ENCODE assay signal across 8 cellular contexts in genomic region chr5:56817306-56817986, GRCh38. TPM values are rescaled to one million over a fixed set of nuclear protein-coding genes. Genes with fewer than 3 reads are reported as not detected.
DNase-seq lines count a peak whose midpoint lies in the region; ATAC-seq, FAIRE-seq and TF ChIP-seq lines count a peak whose summit lies in the region.

No MANE protein-coding gene starts in this region.

- CTCF ChIA-PET in A673 (lab: Charles Lee), result no interaction called here

- no peaks in the 10 kb centered on the region for H3K9me3 ChIP-seq in A673 (ENCODE audit: low read depth, low read length, poor library complexity, severe bottlenecking)
- H3K9me3 ChIP-seq in mucosa of stomach (ENCODE audit: control insufficient read depth, low read length), result no peaks in the 10 kb centered on the region

- FAIRE-seq in D721Med (lab: Jason Lieb, UNC), result no peak

- H3K4me3 ChIP-seq in A673 (ENCODE audit: low read depth, low read length, poor library complexity, severe bottlenecking) (peak overlapping the region; percentile 92), HFF-Myc (replicated peaks; ENCODE audit: low read depth, low read length) (peak overlapping the region; percentile 74), brain microvascular endothelial cell (ENCODE audit: low read depth, low read length) (peak overlapping the region; percentile 72), mucosa of stomach (ENCODE audit: low read length) (peak overlapping the region; percentile 54)

- TSS peak; percentile 26 for BruUV-seq in A673 (replicated peaks; lab: Mats Ljungman, UMichigan)

- H3K9ac ChIP-seq in mucosa of stomach (ENCODE audit: low read length), result peak overlapping the region; percentile 85

- H3K27ac ChIP-seq in A673 (ENCODE audit: low read depth, low read length, poor library complexity, severe bottlenecking) (no peak overlapping the region), brain microvascular endothelial cell (peak overlapping the region; percentile 76)

- H3K27me3 ChIP-seq in A673 (replicated peaks; ENCODE audit: insufficient read depth, low read depth, low read length, poor library complexity) (no peaks in the 10 kb centered on the region), brain microvascular endothelial cell (replicated peaks) (no peaks in the 10 kb centered on the region), mucosa of stomach (ENCODE audit: control insufficient read depth, insufficient read depth, low read length) (no peaks in the 10 kb centered on the region)

- no peaks in the 10 kb centered on the region for H3K36me3 ChIP-seq in A673 (ENCODE audit: insufficient read depth, low read length, poor library complexity, severe bottlenecking)
- H3K36me3 ChIP-seq in brain microvascular endothelial cell (replicated peaks), result no peaks in the 10 kb centered on the region
- no peaks in the 10 kb centered on the region for H3K36me3 ChIP-seq in mucosa of stomach (ENCODE audit: control insufficient read depth, insufficient read depth, low read length)

- TF ChIP-seq CTCF in A673 (conservative IDR thresholded peaks at IDR 0.05; ENCODE audit: low read depth, low read length), result no peak
- no peak for TF ChIP-seq CTCF in HFF-Myc (IDR thresholded peaks at IDR 0.05; ENCODE audit: low read depth, low read length, missing control alignments)
- TF ChIP-seq CTCF in brain microvascular endothelial cell (IDR thresholded peaks at IDR 0.05; ENCODE audit: low read depth, low read length, missing control alignments), result no peak
- TF ChIP-seq CTCF in D721Med (IDR thresholded peaks at IDR 0.05; ENCODE audit: insufficient read depth, missing control alignments), result no peak

- in situ Hi-C loops in brain microvascular endothelial cell (cut with HindIII; ENCODE audit: low pct_ligation_motif_present, low sequenced_read_pairs), result no loop called here

- peaks cover 15% of the 10 kb centered on the region for H3K4me1 ChIP-seq in A673 (ENCODE audit: insufficient read depth, low read length, poor library complexity, severe bottlenecking)
- H3K4me1 ChIP-seq in mucosa of stomach (ENCODE audit: control insufficient read depth, insufficient read depth, low read length), result peaks cover 3% of the 10 kb centered on the region

- intact Hi-C loops in A673 (cut with micrococcal nuclease; ENCODE audit: unreplicated experiment), result no loop called here

- DNase-seq in A673 (ENCODE audit: low spot score), result no peak
- no peak for DNase-seq in HFF-Myc (ENCODE audit: extremely low read depth, low read depth)
- no peak for DNase-seq in brain microvascular endothelial cell
- no peak for DNase-seq in AG08395 (ENCODE audit: low spot score)
- DNase-seq in NCI-H2081 treated with DMSO at 0.1 percent for 48 hours (lab: John Stamatoyannopoulos, UW), result no peak
- DNase-seq in D721Med (ENCODE audit: insufficient read length, low spot score), result no peak

- ATAC-seq in GM19467 (IDR thresholded peaks at IDR 0.05; ENCODE audit: unreplicated experiment), result no peak

- POLR2A ChIA-PET in A673 (lab: Charles Lee; ENCODE audit: low non-redundant PET), result no interaction called here

RNA-seq across cellular contexts. Expression of gene MAP3K1, which starts 2.1 kb away (rescaled TPM):
- 6.3 and 7.2 TPM in 2 replicates for total RNA-seq in A673 (2021)
